Comparison of ENCODE assay signal across 15 cellular contexts in the genomic region with DNA sequence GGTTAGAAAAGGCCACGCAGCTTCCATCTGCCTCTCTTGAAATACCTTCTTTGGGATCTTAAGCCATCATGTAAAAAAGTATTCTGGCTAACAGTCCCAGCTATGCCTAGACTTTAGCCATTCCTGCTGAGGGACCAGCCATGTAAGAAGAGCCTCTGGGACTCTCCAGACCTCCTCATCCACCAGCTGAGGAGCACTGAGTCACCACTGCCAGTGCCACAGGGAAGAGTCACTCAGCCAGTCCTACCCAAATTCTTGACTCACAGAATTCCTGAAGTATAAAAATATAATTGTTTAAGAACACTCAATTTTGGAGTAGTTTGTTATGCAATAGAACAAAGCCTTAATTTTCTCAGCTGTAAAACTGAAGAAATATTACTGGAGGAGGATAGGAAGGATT.
DNase-seq lines count a peak whose midpoint lies in the region; ATAC-seq and TF ChIP-seq lines count a peak whose summit lies in the region.
"Had no signal": no experiment of that assay in that cellular context is flagged by ENCODE, and none has a peak within 500 bp of the region (broad histone marks: within the 10 kb centered on the region; RNA-seq: fewer than 3 reads in every experiment).

No MANE protein-coding gene starts in this region.

- in situ Hi-C loops in GM23248 (cut with MboI) = no loop called here

- H4K20me1 ChIP-seq in GM23248 (ENCODE audit: insufficient read depth) = no peaks in the 10 kb centered on the region

- H3K36me3 ChIP-seq in GM23248 (ENCODE audit: low read depth) = no peaks in the 10 kb centered on the region
- H3K36me3 ChIP-seq: gastroesophageal sphincter had no signal

- peaks cover 31% of the 10 kb centered on the region for H3K4me1 Mint-ChIP-seq in stimulated activated effector memory CD8-positive, alpha-beta T cell treated with anti-CD3 and anti-CD28 coated beads, Interleukin-12 subunit alpha, Interleukin-12 subunit beta, amount 100 ng/mL, for 72 hours

- H3K9me2 ChIP-seq in GM23248 (ENCODE audit: insufficient read depth) = no peaks in the 10 kb centered on the region

- CTCF ChIA-PET in HEK293T (lab: Yijun Ruan, JAX) = no interaction called here

- no peaks in the 10 kb centered on the region for H3K79me2 ChIP-seq in GM23248 (ENCODE audit: insufficient read depth)

- POLR2A ChIA-PET in HEK293T (lab: Yijun Ruan, JAX) = no interaction called here

- 29 to 33% methylated on average over 1 of the region's 1 CpG for WGBS in GM23248 (ENCODE audit: low coverage in 1 of 2, low lambda C conversion rate in 2 of 2, missing lambda C conversion rate in 2 of 2), 2 experiments

- ATAC-seq in SK-N-SH treated with all-trans-retinoic acid at 6 μM for 48 hours (peak; percentile 33; the same call in 2 of the 3 replicates), GM21619 (IDR thresholded peaks at IDR 0.05; ENCODE audit: unreplicated experiment) (no peak)
- ATAC-seq in stimulated activated effector memory CD8-positive, alpha-beta T cell treated with anti-CD3 and anti-CD28 coated beads, Interleukin-12 subunit alpha, Interleukin-12 subunit beta, amount 100 ng/mL, for 72 hours = no peak
- ATAC-seq: activated CD4-positive, CD25-positive, alpha-beta regulatory T cell treated with anti-CD3 and anti-CD28 coated beads, Interleukin-2, amount 50 U/mL, for 24 hours; gastroesophageal sphincter had no signal

- TF ChIP-seq CTCF in fibroblast of pulmonary artery (IDR thresholded peaks at IDR 0.05; ENCODE audit: low read length, missing control alignments) = no peak

- H3K4me3 ChIP-seq in GM23248 (0 out of 2 replicates have a peak overlapping the region, but pooled peaks have one; percentile 37), fibroblast of pulmonary artery (replicated peaks; ENCODE audit: low read depth, low read length) (no peak overlapping the region)
- H3K4me3 ChIP-seq: dorsolateral prefrontal cortex, gastroesophageal sphincter had no signal

- no peak overlapping the region for H2AFZ ChIP-seq in GM23248

- H3K4me3 Mint-ChIP-seq in stimulated activated effector memory CD8-positive, alpha-beta T cell treated with anti-CD3 and anti-CD28 coated beads, Interleukin-12 subunit alpha, Interleukin-12 subunit beta, amount 100 ng/mL, for 72 hours = no peak overlapping the region

- no peaks in the 10 kb centered on the region for H3K27me3 ChIP-seq in GM23248 (replicated peaks; ENCODE audit: insufficient read depth)
- H3K27me3 ChIP-seq: dorsolateral prefrontal cortex, gastroesophageal sphincter had no signal

- H3K27ac Mint-ChIP-seq in stimulated activated effector memory CD8-positive, alpha-beta T cell treated with anti-CD3 and anti-CD28 coated beads, Interleukin-12 subunit alpha, Interleukin-12 subunit beta, amount 100 ng/mL, for 72 hours = peak overlapping the region; percentile 60

- DNase-seq in GM23248 (peak; percentile 94), fibroblast of pulmonary artery (ENCODE audit: low read depth) (peak; percentile 33), T-helper 9 cell (no peak), HT-29 (ENCODE audit: low spot score) (no peak), HEK293T (ENCODE audit: extremely low spot score) (no peak)
- DNase-seq in stimulated activated effector memory CD8-positive, alpha-beta T cell treated with anti-CD3 and anti-CD28 coated beads, Interleukin-12 subunit alpha, Interleukin-12 subunit beta, amount 100 ng/mL, for 72 hours (ENCODE audit: low spot score in 2 of 2) = no peak
- DNase-seq: activated T-cell treated with anti-CD3 and anti-CD28 coated beads for 4 hours; NCI-H1048; stimulated activated CD4-positive, alpha-beta T cell treated with anti-CD3 and anti-CD28 coated beads, Interleukin-4, amount 100 ng/mL, for 4 hours; stimulated activated naive CD4-positive, alpha-beta T cell had no signal

- H3F3A ChIP-seq in GM23248 (ENCODE audit: insufficient read depth) = peaks cover 48% of the 10 kb centered on the region

- H3K9ac ChIP-seq in GM23248 = 0 out of 2 replicates have a peak overlapping the region, but pooled peaks have one; percentile 11

- peak overlapping the region; percentile 48 for H3K4me2 ChIP-seq in GM23248 (ENCODE audit: unreplicated experiment)

- peaks cover 51% of the 10 kb centered on the region for H3K36me3 Mint-ChIP-seq in stimulated activated effector memory CD8-positive, alpha-beta T cell treated with anti-CD3 and anti-CD28 coated beads, Interleukin-12 subunit alpha, Interleukin-12 subunit beta, amount 100 ng/mL, for 72 hours

- H3K9me3 Mint-ChIP-seq in stimulated activated effector memory CD8-positive, alpha-beta T cell treated with anti-CD3 and anti-CD28 coated beads, Interleukin-12 subunit alpha, Interleukin-12 subunit beta, amount 100 ng/mL, for 72 hours = no peaks in the 10 kb centered on the region

- H3K4me1 ChIP-seq in GM23248 (ENCODE audit: insufficient read depth) = peaks cover 81% of the 10 kb centered on the region

- H3K9me3 ChIP-seq in GM23248 (ENCODE audit: low read depth) = no peaks in the 10 kb centered on the region
- H3K9me3 ChIP-seq: gastroesophageal sphincter had no signal

- H3K27ac ChIP-seq in GM23248 = peak overlapping the region; percentile 76
- H3K27ac ChIP-seq: dorsolateral prefrontal cortex, gastroesophageal sphincter had no signal

TF ChIP-seq in SK-N-SH treated with all-trans-retinoic acid at 6 μM for 48 hours, 23 proteins besides CTCF, POLR2A, EP300 and RAD21 (continues in another document):
- TF ChIP-seq ZNF70 (CRISPR knock-in tag; IDR thresholded peaks at IDR 0.05) = no peak
- TF ChIP-seq, protein P1, sequence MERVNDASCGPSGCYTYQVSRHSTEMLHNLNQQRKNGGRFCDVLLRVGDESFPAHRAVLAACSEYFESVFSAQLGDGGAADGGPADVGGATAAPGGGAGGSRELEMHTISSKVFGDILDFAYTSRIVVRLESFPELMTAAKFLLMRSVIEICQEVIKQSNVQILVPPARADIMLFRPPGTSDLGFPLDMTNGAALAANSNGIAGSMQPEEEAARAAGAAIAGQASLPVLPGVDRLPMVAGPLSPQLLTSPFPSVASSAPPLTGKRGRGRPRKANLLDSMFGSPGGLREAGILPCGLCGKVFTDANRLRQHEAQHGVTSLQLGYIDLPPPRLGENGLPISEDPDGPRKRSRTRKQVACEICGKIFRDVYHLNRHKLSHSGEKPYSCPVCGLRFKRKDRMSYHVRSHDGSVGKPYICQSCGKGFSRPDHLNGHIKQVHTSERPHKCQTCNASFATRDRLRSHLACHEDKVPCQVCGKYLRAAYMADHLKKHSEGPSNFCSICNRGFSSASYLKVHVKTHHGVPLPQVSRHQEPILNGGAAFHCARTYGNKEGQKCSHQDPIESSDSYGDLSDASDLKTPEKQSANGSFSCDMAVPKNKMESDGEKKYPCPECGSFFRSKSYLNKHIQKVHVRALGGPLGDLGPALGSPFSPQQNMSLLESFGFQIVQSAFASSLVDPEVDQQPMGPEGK (CRISPR knock-in tag; IDR thresholded peaks at IDR 0.05; ENCODE audit: borderline replicate concordance) = no peak
- TF ChIP-seq ARNTL (CRISPR knock-in tag; IDR thresholded peaks at IDR 0.05; ENCODE audit: borderline replicate concordance, low read depth) = no peak
- TF ChIP-seq ISL1 (CRISPR knock-in tag; IDR thresholded peaks at IDR 0.05) = no peak
- no peak for TF ChIP-seq BACH2 (CRISPR knock-in tag; IDR thresholded peaks at IDR 0.05; ENCODE audit: borderline replicate concordance)
- TF ChIP-seq ZNF8 (CRISPR knock-in tag; IDR thresholded peaks at IDR 0.05) = no peak
- no peak for TF ChIP-seq ZFP3 (CRISPR knock-in tag; IDR thresholded peaks at IDR 0.05)
- no peak for TF ChIP-seq SNAI2 (CRISPR knock-in tag; IDR thresholded peaks at IDR 0.05)
- TF ChIP-seq PPARA (CRISPR knock-in tag; IDR thresholded peaks at IDR 0.05; ENCODE audit: borderline replicate concordance) = no peak
- TF ChIP-seq TOX (CRISPR knock-in tag; IDR thresholded peaks at IDR 0.05; ENCODE audit: borderline replicate concordance) = no peak
- no peak for TF ChIP-seq ESRRG (CRISPR knock-in tag; IDR thresholded peaks at IDR 0.05)

TF ChIP-seq in HEK293T, 16 proteins besides CTCF, POLR2A, EP300 and RAD21:
- TF ChIP-seq SP1 (IDR thresholded peaks at IDR 0.05) = no peak
- no peak for TF ChIP-seq L3MBTL2 (conservative IDR thresholded peaks at IDR 0.05)
- TF ChIP-seq, protein P2, sequence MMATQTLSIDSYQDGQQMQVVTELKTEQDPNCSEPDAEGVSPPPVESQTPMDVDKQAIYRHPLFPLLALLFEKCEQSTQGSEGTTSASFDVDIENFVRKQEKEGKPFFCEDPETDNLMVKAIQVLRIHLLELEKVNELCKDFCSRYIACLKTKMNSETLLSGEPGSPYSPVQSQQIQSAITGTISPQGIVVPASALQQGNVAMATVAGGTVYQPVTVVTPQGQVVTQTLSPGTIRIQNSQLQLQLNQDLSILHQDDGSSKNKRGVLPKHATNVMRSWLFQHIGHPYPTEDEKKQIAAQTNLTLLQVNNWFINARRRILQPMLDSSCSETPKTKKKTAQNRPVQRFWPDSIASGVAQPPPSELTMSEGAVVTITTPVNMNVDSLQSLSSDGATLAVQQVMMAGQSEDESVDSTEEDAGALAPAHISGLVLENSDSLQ (IDR thresholded peaks at IDR 0.05) = no peak
- TF ChIP-seq SUZ12 (IDR thresholded peaks at IDR 0.05) = no peak
- TF ChIP-seq FOXM1 (IDR thresholded peaks at IDR 0.05; ENCODE audit: borderline replicate concordance) = no peak
- no peak for TF ChIP-seq FOXA1 (IDR thresholded peaks at IDR 0.05)
- TF ChIP-seq NFRKB (IDR thresholded peaks at IDR 0.05) = no peak
- TF ChIP-seq TARDBP (IDR thresholded peaks at IDR 0.05) = no peak
- no peak for TF ChIP-seq ARNT (IDR thresholded peaks at IDR 0.05)
- no peak for TF ChIP-seq ZNF384 (IDR thresholded peaks at IDR 0.05)
- no peak for TF ChIP-seq FOXK2 (IDR thresholded peaks at IDR 0.05)
- TF ChIP-seq ELF4 (IDR thresholded peaks at IDR 0.05) = no peak
- no peak for TF ChIP-seq HDGF (IDR thresholded peaks at IDR 0.05; ENCODE audit: borderline replicate concordance)
- no peak for TF ChIP-seq LEF1 (IDR thresholded peaks at IDR 0.05; ENCODE audit: borderline replicate concordance)

Comparison
In these comparisons a context has a peak if more than half of its experiments do, and no peak if none do; other contexts are left out.
1. DNase-seq: peak in GM23248 (single experiment) and fibroblast of pulmonary artery (single experiment); none in stimulated activated effector memory CD8-positive, alpha-beta T cell treated with anti-CD3 and anti-CD28 coated beads, Interleukin-12 subunit alpha, Interleukin-12 subunit beta, amount 100 ng/mL, for 72 hours (0 of 2), T-helper 9 cell (single experiment), HT-29 (single experiment) and HEK293T (single experiment).